32 cellular contexts compared by ENCODE assay signal in the genomic region with DNA sequence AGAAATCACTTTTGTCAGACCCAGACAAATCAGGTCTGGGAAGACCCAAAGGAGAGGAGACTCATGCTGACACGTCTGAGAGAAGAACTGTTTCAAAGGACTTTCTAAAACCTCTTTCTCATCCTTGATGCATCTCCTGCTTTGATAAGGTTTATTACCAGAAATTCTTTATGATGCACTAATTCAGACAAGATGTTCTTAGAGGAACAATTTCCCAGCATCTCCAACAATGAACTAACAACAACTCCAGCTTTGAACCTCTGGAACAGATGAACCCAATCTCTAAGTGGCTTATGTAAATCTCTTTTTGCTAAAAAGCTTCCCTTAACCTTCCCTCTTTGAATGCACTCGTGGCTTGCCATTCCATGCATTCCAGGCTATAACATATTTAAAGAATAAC. TPM values are rescaled to one million over a fixed set of nuclear protein-coding genes. Genes with fewer than 3 reads are reported as not detected.
"Had no signal": no experiment of that assay in that cellular context is flagged by ENCODE, and none has a peak within 500 bp of the region (broad histone marks: within the 10 kb centered on the region; RNA-seq: fewer than 3 reads in every experiment).

No MANE protein-coding gene starts in this region.

- H3K4me3 ChIP-seq: coronary artery, esophagus muscularis mucosa, heart right ventricle, lower lobe of right lung, psoas muscle, skin epidermis, spleen, thoracic aorta, tibial nerve, upper lobe of left lung had no signal

- H3K4me3 Mint-ChIP-seq: immature natural killer cell; naive thymus-derived CD8-positive, alpha-beta T cell; nephron progenitor cell; stimulated activated naive B cell treated with anti-CD40 and anti-IgM and Interleukin-4, amounts not matched to agents 10 μg/mL and 1 μg/mL and 100 μg/mL, for 72 hours; stimulated activated naive CD8-positive, alpha-beta T cell treated with anti-CD3 and anti-CD28 coated beads, Interleukin-15, Interleukin-2, amounts not matched to agents 100 ng/mL and 50 ng/mL, for 24 hours had no signal

- ATAC-seq: heart right ventricle; left ventricle myocardium superior; lower lobe of right lung; naive thymus-derived CD8-positive, alpha-beta T cell; psoas muscle; right cardiac atrium; stimulated activated naive B cell treated with anti-CD40 and anti-IgM and Interleukin-4, amounts not matched to agents 10 μg/mL and 1 μg/mL and 100 μg/mL, for 72 hours had no signal

- H3K4me1 Mint-ChIP-seq: immature natural killer cell; naive thymus-derived CD8-positive, alpha-beta T cell; stimulated activated naive B cell treated with anti-CD40 and anti-IgM and Interleukin-4, amounts not matched to agents 10 μg/mL and 1 μg/mL and 100 μg/mL, for 72 hours had no signal

- H3K27ac Mint-ChIP-seq: immature natural killer cell; naive thymus-derived CD8-positive, alpha-beta T cell; nephron progenitor cell; stimulated activated naive B cell treated with anti-CD40 and anti-IgM and Interleukin-4, amounts not matched to agents 10 μg/mL and 1 μg/mL and 100 μg/mL, for 72 hours; stimulated activated naive CD8-positive, alpha-beta T cell treated with anti-CD3 and anti-CD28 coated beads, Interleukin-15, Interleukin-2, amounts not matched to agents 100 ng/mL and 50 ng/mL, for 24 hours had no signal

- H3K36me3 Mint-ChIP-seq: immature natural killer cell; stimulated activated naive B cell treated with anti-CD40 and anti-IgM and Interleukin-4, amounts not matched to agents 10 μg/mL and 1 μg/mL and 100 μg/mL, for 72 hours had no signal

- FAIRE-seq: endothelial cell of umbilical vein, keratinocyte, urothelium cell line had no signal

- DNase-seq: dermis blood vessel endothelial cell; effector memory CD4-positive, alpha-beta T cell; foreskin melanocyte; glutamatergic neuron; heart right ventricle; hypothalamus; immature natural killer cell; left ventricle myocardium superior; lower lobe of right lung; naive thymus-derived CD8-positive, alpha-beta T cell; nephron progenitor cell; nucleus accumbens; psoas muscle; right cardiac atrium; spleen; stimulated activated CD4-positive, alpha-beta T cell treated with anti-CD3 and anti-CD28 coated beads, Interleukin-4, amount 100 ng/mL, for 4 hours; stimulated activated naive B cell treated with anti-CD40 and anti-IgM and Interleukin-4, amounts not matched to agents 10 μg/mL and 1 μg/mL and 100 μg/mL, for 72 hours; upper lobe of left lung had no signal

RNA-seq across cellular contexts. Expression of gene SERPINB11, which starts 15.9 kb away (rescaled TPM):
- total RNA-seq: dermis blood vessel endothelial cell; endothelial cell of umbilical vein; epithelial cell of proximal tubule; esophagus muscularis mucosa; heart right ventricle; left ventricle myocardium superior; mesenteric fat pad; myocyte; naive thymus-derived CD8-positive, alpha-beta T cell; osteocyte; psoas muscle; renal cortical epithelial cell; right cardiac atrium; spleen; thoracic aorta; tibial nerve had no signal

RNA-seq across cellular contexts. Expression of gene SERPINB3, which starts 25.2 kb away (rescaled TPM):
- total RNA-seq: endothelial cell of umbilical vein; esophagus muscularis mucosa; heart right ventricle; left ventricle myocardium superior; lower lobe of right lung; mesenteric fat pad; myocyte; naive thymus-derived CD8-positive, alpha-beta T cell; osteocyte; right cardiac atrium; spleen; thoracic aorta; tibial nerve had no signal

RNA-seq across cellular contexts. Expression of gene SERPINB4, which starts 42.8 kb away (rescaled TPM):
- total RNA-seq: dermis blood vessel endothelial cell; endothelial cell of umbilical vein; epithelial cell of proximal tubule; esophagus muscularis mucosa; heart right ventricle; left ventricle myocardium superior; lower lobe of right lung; mesenteric fat pad; myocyte; naive thymus-derived CD8-positive, alpha-beta T cell; osteocyte; psoas muscle; right cardiac atrium; spleen; thoracic aorta; tibial nerve had no signal
